ENCODE assay signal across 8 cellular contexts in the genomic region with DNA sequence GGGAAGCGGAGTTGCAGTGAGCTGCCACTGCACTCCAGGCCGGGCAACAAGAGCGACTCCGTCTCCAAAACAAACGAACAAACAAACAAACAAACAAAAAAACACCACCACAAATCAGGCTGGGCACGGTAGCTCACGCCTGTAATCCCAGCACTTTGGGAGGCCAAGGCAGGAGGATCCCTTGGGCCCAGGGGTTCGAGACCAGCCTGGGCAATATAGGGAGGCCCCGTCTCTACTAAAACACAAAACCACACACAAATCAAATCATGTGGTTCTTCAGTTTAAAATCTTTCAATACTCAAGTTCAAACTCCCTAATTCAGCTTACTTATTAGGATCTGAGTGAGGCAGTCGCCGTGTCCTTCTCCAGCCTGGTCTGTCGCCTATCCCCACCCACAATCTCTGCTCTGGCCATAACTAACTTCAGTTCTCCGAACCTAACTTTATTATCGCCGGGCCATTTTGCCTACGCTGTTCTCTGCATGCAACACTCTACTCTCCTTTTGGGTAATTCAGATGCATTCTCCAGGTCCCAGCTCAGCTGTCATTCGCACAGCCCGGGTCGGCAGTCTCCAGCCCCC. TPM values are rescaled to one million over a fixed set of nuclear protein-coding genes. Genes with fewer than 3 reads are reported as not detected.
DNase-seq lines count a peak whose midpoint lies in the region; ATAC-seq and TF ChIP-seq lines count a peak whose summit lies in the region.

No MANE protein-coding gene starts in this region.

- H3K27ac ChIP-seq in right lobe of liver: peak overlapping the region; percentile 62 to 74 (median 63)
- H3K27ac ChIP-seq in upper lobe of right lung: peak overlapping the region; percentile 87

- ATAC-seq in GM18861 (IDR thresholded peaks at IDR 0.05; ENCODE audit: unreplicated experiment) (peak; percentile 20), HG03432 (IDR thresholded peaks at IDR 0.05; ENCODE audit: unreplicated experiment) (peak; percentile 20), right lobe of liver (peak; percentile 24 to 43 (median 35)), upper lobe of right lung (peak; percentile 13), GM21619 (IDR thresholded peaks at IDR 0.05; ENCODE audit: unreplicated experiment) (no peak)

- no peak for TF ChIP-seq CTCF in astrocyte of the spinal cord (IDR thresholded peaks at IDR 0.05; ENCODE audit: low read depth, low read length)
- no peak for TF ChIP-seq CTCF in right lobe of liver (IDR thresholded peaks at IDR 0.05)
- TF ChIP-seq CTCF in upper lobe of right lung (IDR thresholded peaks at IDR 0.05): no peak

- H3K4me3 ChIP-seq in astrocyte of the spinal cord (ENCODE audit: low read depth, low read length) (peak overlapping the region; percentile 75), right lobe of liver (peak overlapping the region; percentile 92 to 98 (median 96)), upper lobe of right lung (peak overlapping the region; percentile 99)

- intact Hi-C loops in right lobe of liver (cut with DNase I) (no loop called here), upper lobe of right lung (cut with DNase I) (no loop called here)

- DNase-seq in astrocyte of the spinal cord (ENCODE audit: low read depth, low spot score): no peak
- DNase-seq in right lobe of liver: no peak
- DNase-seq in upper lobe of right lung: no peak
- no peak for DNase-seq in OCI-M1 (lab: John Stamatoyannopoulos, UW)
- DNase-seq in anterior cingulate cortex (lab: John Stamatoyannopoulos, UW): no peak

- WGBS in right lobe of liver (ENCODE audit: insufficient coverage, low coverage, low lambda C conversion rate, missing lambda C conversion rate): 18% methylated on average over 17 of the region's 19 CpGs

- in situ Hi-C loops in astrocyte of the spinal cord (cut with HindIII; ENCODE audit: low sequenced_read_pairs): no loop called here

- H3K9me3 ChIP-seq in right lobe of liver: no peaks in the 10 kb centered on the region
- no peaks in the 10 kb centered on the region for H3K9me3 ChIP-seq in upper lobe of right lung

- H3K27me3 ChIP-seq in right lobe of liver (no peaks in the 10 kb centered on the region), upper lobe of right lung (no peaks in the 10 kb centered on the region)

- H3K4me1 ChIP-seq in right lobe of liver (peaks cover 0 to 15% (median 5%) of the 10 kb centered on the region in 4 donors), upper lobe of right lung (peaks cover 32% of the 10 kb centered on the region)

- TF ChIP-seq POLR2A in right lobe of liver (IDR thresholded peaks at IDR 0.05): no peak

- H3K36me3 ChIP-seq in right lobe of liver (no peaks in the 10 kb centered on the region), upper lobe of right lung (no peaks in the 10 kb centered on the region)

RNA-seq across cellular contexts. Expression of a gene that starts 0.6 kb away (rescaled TPM):
- 10 to 100 TPM; 10.5 to 21.5 (median 14.2) TPM for total RNA-seq in right lobe of liver
- 27.1 TPM for total RNA-seq in upper lobe of right lung

RNA-seq across cellular contexts. Expression of a gene that starts 14.0 kb away (rescaled TPM):
- total RNA-seq in right lobe of liver (10 to 100 TPM; 19.3 to 26.0 (median 22.1) TPM), upper lobe of right lung (15.3 TPM)
